In genomic region chr3:20072422-20072821, GRCh38 we compare ENCODE assay signal across 22 cellular contexts. TPM values are rescaled to one million over a fixed set of nuclear protein-coding genes. Genes with fewer than 3 reads are reported as not detected.
DNase-seq lines count a peak whose midpoint lies in the region; ATAC-seq, FAIRE-seq and TF ChIP-seq lines count a peak whose summit lies in the region.
"Had no signal": no experiment of that assay in that cellular context is flagged by ENCODE, and none has a peak within 500 bp of the region (broad histone marks: within the 10 kb centered on the region; RNA-seq: fewer than 3 reads in every experiment).

No MANE protein-coding gene starts in this region.

- ATAC-seq in Right ventricle myocardium inferior (peak; percentile 32), GM19463 (IDR thresholded peaks at IDR 0.05; ENCODE audit: unreplicated experiment) (no peak)
- ATAC-seq: upper lobe of right lung had no signal

- FAIRE-seq in urothelium cell line (lab: Jason Lieb, UNC) = no peak
- FAIRE-seq: H54, islet of Langerhans, small intestine had no signal

- no peaks in the 10 kb centered on the region for H3K36me3 ChIP-seq in left ventricle myocardium inferior
- no peaks in the 10 kb centered on the region for H3K36me3 ChIP-seq in tibial nerve

- no peak for TF ChIP-seq CTCF in left ventricle myocardium inferior (IDR thresholded peaks at IDR 0.05; ENCODE audit: borderline replicate concordance)
- no peak for TF ChIP-seq CTCF in tibial nerve (IDR thresholded peaks at IDR 0.05)

- H3K4me3 ChIP-seq in left ventricle myocardium inferior (no peak overlapping the region), tibial nerve (no peak overlapping the region)
- H3K4me3 ChIP-seq: ascending aorta, upper lobe of right lung had no signal

- peak; percentile 38 to 89 for TF ChIP-seq EP300 in tibial nerve (IDR thresholded peaks at IDR 0.05)

- H3K9me3 ChIP-seq in left ventricle myocardium inferior (replicated peaks) (no peaks in the 10 kb centered on the region), tibial nerve (no peaks in the 10 kb centered on the region)
- H3K9me3 ChIP-seq: ascending aorta, upper lobe of right lung had no signal

- H3K27me3 ChIP-seq in left ventricle myocardium inferior (ENCODE audit: low read depth) (no peaks in the 10 kb centered on the region), tibial nerve (no peaks in the 10 kb centered on the region)
- H3K27me3 ChIP-seq: ascending aorta, upper lobe of right lung had no signal

- H3K27ac ChIP-seq in left ventricle myocardium inferior (replicated peaks) (peak overlapping the region; percentile 71), tibial nerve (peak overlapping the region; percentile 57 to 91 (median 80))
- H3K27ac ChIP-seq: ascending aorta, upper lobe of right lung had no signal

- intact Hi-C loops in Right ventricle myocardium inferior (cut with DNase I) (no loop called here), cardiac septum (cut with DNase I) (no loop called here), left ventricle myocardium inferior (cut with micrococcal nuclease) (no loop called here)

- no peak for DNase-seq in Right ventricle myocardium inferior (ENCODE audit: missing footprints)
- DNase-seq in cardiac septum (ENCODE audit: low spot score) = no peak
- no peak for DNase-seq in left ventricle myocardium inferior
- peak; percentile 21 for DNase-seq in occipital lobe (lab: John Stamatoyannopoulos, UW)
- DNase-seq in tibial nerve (ENCODE audit: low spot score in 2 of 2) = no peak
- DNase-seq in urothelium cell line (ENCODE audit: low spot score) = no peak
- no peak for DNase-seq in NCI-H128 (lab: John Stamatoyannopoulos, UW; ENCODE audit: unreplicated experiment)
- DNase-seq: activated CD4-positive, CD25-positive, alpha-beta regulatory T cell treated with anti-CD3 and anti-CD28 coated beads, Interleukin-2, amount 50 U/mL, for 72 hours; activated gamma-delta T cell treated with Interleukin-2 at 50 U/mL for 16 hours; cortex of kidney; DMS153; glutamatergic neuron; mesendoderm; MV-4-11; NCI-H510A treated with DMSO at 0.1 percent for 48 hours; small intestine; T-helper 9 cell; upper lobe of right lung had no signal

- H3K4me1 ChIP-seq in left ventricle myocardium inferior (peaks cover 75% of the 10 kb centered on the region), tibial nerve (peaks cover 0 to 79% (median 17%) of the 10 kb centered on the region in 4 donors)
- H3K4me1 ChIP-seq: upper lobe of right lung had no signal

- TF ChIP-seq POLR2A in tibial nerve (IDR thresholded peaks at IDR 0.05) = no peak

- 48 to 53% methylated on average over 6 of the region's 6 CpGs for WGBS in tibial nerve, 2 donors

RNA-seq across cellular contexts. Expression of gene KAT2B, which starts 32.2 kb away (rescaled TPM):
- total RNA-seq in Right ventricle myocardium inferior (118 TPM), cardiac septum (51.3 TPM), left ventricle myocardium inferior (94.3 TPM), occipital lobe (14.2 TPM), tibial nerve (10 to 100 TPM; 34.5 to 87.2 (median 60.1) TPM)
